Comparison of ENCODE assay signal across 19 cellular contexts in genomic region chr4:123651536-123652175, GRCh38.
DNase-seq lines count a peak whose midpoint lies in the region; ATAC-seq and TF ChIP-seq lines count a peak whose summit lies in the region.
"Had no signal": no experiment of that assay in that cellular context is flagged by ENCODE, and none has a peak within 500 bp of the region (broad histone marks: within the 10 kb centered on the region; RNA-seq: fewer than 3 reads in every experiment).

No MANE protein-coding gene starts in this region.

- H3K14ac ChIP-seq in neuronal stem cell (ENCODE audit: low read length): no peak overlapping the region

- H3K4me1 ChIP-seq in heart left ventricle: peaks cover 0 to 47% (median 11%) of the 10 kb centered on the region in 12 donors
- peaks cover 0 to 49% (median 41%) of the 10 kb centered on the region in 4 donors for H3K4me1 ChIP-seq in esophagus muscularis mucosa
- peaks cover 8 to 10% of the 10 kb centered on the region in 2 donors for H3K4me1 ChIP-seq in neuronal stem cell (ENCODE audit: control insufficient read depth in 2 of 2, insufficient read depth in 1 of 2, low read depth in 1 of 2, low read length in 2 of 2)
- H3K4me1 ChIP-seq in transverse colon: peaks cover 17 to 42% (median 26%) of the 10 kb centered on the region in 4 donors
- H3K4me1 ChIP-seq: colonic mucosa had no signal

- H2BK15ac ChIP-seq in neuronal stem cell (ENCODE audit: low read length): no peak overlapping the region

- no peak for TF ChIP-seq EP300 in esophagus muscularis mucosa (IDR thresholded peaks at IDR 0.05)
- TF ChIP-seq EP300 in transverse colon (IDR thresholded peaks at IDR 0.05; ENCODE audit: low read depth): no peak

- H2AK5ac ChIP-seq in neuronal stem cell (ENCODE audit: low read depth, low read length): no peak overlapping the region

- H3K36me3 ChIP-seq in heart left ventricle (no peaks in the 10 kb centered on the region), esophagus muscularis mucosa (no peaks in the 10 kb centered on the region), neuronal stem cell (replicated peaks in 1 of 2; ENCODE audit: control insufficient read depth in 2 of 2, insufficient read depth in 2 of 2, low read length in 2 of 2) (no peaks in the 10 kb centered on the region), transverse colon (no peaks in the 10 kb centered on the region)
- H3K36me3 ChIP-seq: colonic mucosa, upper lobe of left lung had no signal

- H3K23ac ChIP-seq in neuronal stem cell (ENCODE audit: low read depth, low read length, poor library complexity): no peak overlapping the region

- no peak overlapping the region for H3K18ac ChIP-seq in neuronal stem cell (ENCODE audit: low read length)

- peaks cover 0 to 5% (median 0%) of the 10 kb centered on the region in 12 donors for H3K9me3 ChIP-seq in heart left ventricle
- H3K9me3 ChIP-seq in esophagus muscularis mucosa: peaks cover 0 to 4% (median 0%) of the 10 kb centered on the region in 4 donors
- H3K9me3 ChIP-seq in neuronal stem cell (replicated peaks in 1 of 2; ENCODE audit: control insufficient read depth in 2 of 2, insufficient read depth in 1 of 2, low read depth in 1 of 2, low read length in 2 of 2): peaks cover 2 to 16% of the 10 kb centered on the region in 2 donors
- H3K9me3 ChIP-seq in transverse colon: peaks cover 0 to 4% of the 10 kb centered on the region in 2 donors
- H3K9me3 ChIP-seq: colonic mucosa had no signal

- no peak for TF ChIP-seq CTCF in heart left ventricle (IDR thresholded peaks at IDR 0.05)
- TF ChIP-seq CTCF in esophagus muscularis mucosa (IDR thresholded peaks at IDR 0.05): no peak
- no peak for TF ChIP-seq CTCF in transverse colon (IDR thresholded peaks at IDR 0.05)

- no peak overlapping the region for H3K9ac ChIP-seq in neuronal stem cell (ENCODE audit: low read depth, low read length, poor library complexity)

- H3K27ac ChIP-seq in heart left ventricle (peak overlapping the region in 10 of 12 donors; percentile 1 to 82 (median 56)), esophagus muscularis mucosa (replicated peaks in 1 of 4) (peak overlapping the region; percentile 68 to 79 (median 76)), neuronal stem cell (replicated peaks; ENCODE audit: low read length) (no peak overlapping the region), transverse colon (peak overlapping the region; percentile 74 to 81 (median 78))
- H3K27ac ChIP-seq: colonic mucosa had no signal

- no peak for ATAC-seq in heart left ventricle
- no peak for ATAC-seq in Right ventricle myocardium superior (ENCODE audit: poor library complexity)
- no peak for ATAC-seq in GM21526 (IDR thresholded peaks at IDR 0.05; ENCODE audit: low FRiP score, unreplicated experiment)
- ATAC-seq in HG03571 (IDR thresholded peaks at IDR 0.05; ENCODE audit: unreplicated experiment): no peak
- ATAC-seq: activated CD8-positive, alpha-beta memory T cell treated with anti-CD3 and anti-CD28 coated beads, Interleukin-2, amount 10 ng/mL, durations not matched to agents 7 days and 5 days; HCT116 had no signal

- intact Hi-C loops in heart left ventricle (cut with DNase I) (loop anchor here (2.0 to 10.0 kb wide), 10 partner anchors 33 to 547 kb away; partner anchors contain the start of gene SPRY1 (in 1 of the 10)), Right ventricle myocardium superior (cut with DNase I) (loop anchor here (10.0 kb wide), 1 partner anchor 257 kb away; the partner anchor contains the start of gene SPRY1), esophagus muscularis mucosa (cut with DNase I) (no loop called here), transverse colon (cut with DNase I; ENCODE audit: low total_unique reads) (loop anchor here (10.0 kb wide), 1 partner anchor 257 kb away; the partner anchor contains the start of gene SPRY1)

- no peak for TF ChIP-seq POLR2A in heart left ventricle (IDR thresholded peaks at IDR 0.05)
- no peak for TF ChIP-seq POLR2A in esophagus muscularis mucosa (IDR thresholded peaks at IDR 0.05; ENCODE audit: low read depth)
- TF ChIP-seq POLR2A in transverse colon (IDR thresholded peaks at IDR 0.05): no peak

- H2BK5ac ChIP-seq in neuronal stem cell (ENCODE audit: low read length): no peak overlapping the region

- no peak for DNase-seq in heart left ventricle
- DNase-seq in Right ventricle myocardium superior: no peak
- no peak for DNase-seq in esophagus muscularis mucosa (ENCODE audit: extremely low spot score)
- no peak for DNase-seq in neuronal stem cell (ENCODE audit: low spot score)
- no peak for DNase-seq in transverse colon
- no peak for DNase-seq in dermis blood vessel endothelial cell
- DNase-seq: activated CD8-positive, alpha-beta memory T cell treated with anti-CD3 and anti-CD28 coated beads, Interleukin-2, amount 10 ng/mL, durations not matched to agents 7 days and 5 days; activated effector memory CD4-positive, alpha-beta T cell treated with Interleukin-2 at 50 U/mL for 16 hours; CD4-positive, alpha-beta memory T cell; colonic mucosa; DMS79 treated with DMSO at 0.1 percent for 48 hours; islet precursor cell; Kasumi-1; midbrain; NCI-H774; upper lobe of left lung had no signal

- in situ Hi-C loops in transverse colon (cut with MboI; ENCODE audit: low pct_ligation_motif_present in 1 of 4, low pct_unique_long_range_greater_than_20kb in 1 of 4, low sequenced_read_pairs in 3 of 4): loop anchor here (10.0 to 25.0 kb wide), 3 partner anchors 89 to 539 kb away; partner anchors contain the start of gene SPRY1 (in 2 of the 4)

- H3K27me3 ChIP-seq in heart left ventricle (no peaks in the 10 kb centered on the region), esophagus muscularis mucosa (no peaks in the 10 kb centered on the region), neuronal stem cell (ENCODE audit: control insufficient read depth in 3 of 3, insufficient read depth in 3 of 3, low read depth in 1 of 3, low read length in 3 of 3) (no peaks in the 10 kb centered on the region), transverse colon (no peaks in the 10 kb centered on the region)
- H3K27me3 ChIP-seq: colonic mucosa, upper lobe of left lung had no signal

- no peak overlapping the region for H4K8ac ChIP-seq in neuronal stem cell (ENCODE audit: low read depth, low read length)

- H3K4ac ChIP-seq in neuronal stem cell (ENCODE audit: low read length): no peak overlapping the region

- H2BK12ac ChIP-seq in neuronal stem cell (ENCODE audit: low read length): no peak overlapping the region

- H3K4me3 ChIP-seq in heart left ventricle: no peak overlapping the region
- H3K4me3 ChIP-seq in esophagus muscularis mucosa: no peak overlapping the region
- no peak overlapping the region for H3K4me3 ChIP-seq in neuronal stem cell (ENCODE audit: low read length in 2 of 2)
- H3K4me3 ChIP-seq in transverse colon: no peak overlapping the region
- H3K4me3 ChIP-seq: colonic mucosa, upper lobe of left lung had no signal

- peak overlapping the region; percentile 57 for H2AFZ ChIP-seq in neuronal stem cell (ENCODE audit: low read length)

- WGBS in heart left ventricle, 4 donors: 69 to 94% (median 78%) methylated on average over 1 of the region's 1 CpG
- 75% methylated on average over 1 of the region's 1 CpG for WGBS in esophagus muscularis mucosa
- WGBS in neuronal stem cell (ENCODE audit: extremely low coverage in 2 of 2, insufficient read length in 2 of 2, insufficient replicate concordance in 1 of 2), 2 donors: no CpG with 5 or more reads among the region's 1 CpG
- WGBS in transverse colon (ENCODE audit: low coverage in 1 of 2), 2 donors: 60 to 79% methylated on average over 1 of the region's 1 CpG

- no peak overlapping the region for H3K4me2 ChIP-seq in neuronal stem cell (ENCODE audit: insufficient read depth, low read length, poor library complexity, severe bottlenecking)

- H2BK120ac ChIP-seq in neuronal stem cell (ENCODE audit: low read depth, low read length): no peak overlapping the region

- H3K79me1 ChIP-seq in neuronal stem cell (ENCODE audit: low read depth, low read length): no peaks in the 10 kb centered on the region

- no peak overlapping the region for H4K91ac ChIP-seq in neuronal stem cell (ENCODE audit: low read depth, low read length, poor library complexity)
